In genomic region chr2:53331667-53332066, GRCh38 we compare ENCODE assay signal across 2 cellular contexts.
TF ChIP-seq lines count a peak whose summit lies in the region.

No MANE protein-coding gene starts in this region.

TF ChIP-seq in HepG2, 621 proteins besides CTCF, POLR2A, EP300 and RAD21 (continued from another document):
- TF ChIP-seq ZNF574 (CRISPR knock-in tag; IDR thresholded peaks at IDR 0.05): no peak
- no peak for TF ChIP-seq SKI (IDR thresholded peaks at IDR 0.05; ENCODE audit: partially characterized antibody)
- TF ChIP-seq MAFF (IDR thresholded peaks at IDR 0.05; ENCODE audit: low read depth, low read length): peak; percentile 72; the same call in 1 of the 2 replicates
- no peak for TF ChIP-seq GMEB1 (CRISPR knock-in tag; IDR thresholded peaks at IDR 0.05; ENCODE audit: borderline replicate concordance)
- TF ChIP-seq LBX2 (CRISPR knock-in tag; IDR thresholded peaks at IDR 0.05; ENCODE audit: borderline replicate concordance): no peak
- TF ChIP-seq NPAS2 (CRISPR knock-in tag; IDR thresholded peaks at IDR 0.05; ENCODE audit: borderline replicate concordance): no peak
- no peak for TF ChIP-seq ZFP36 (IDR thresholded peaks at IDR 0.05; ENCODE audit: borderline replicate concordance, low read depth, low read length, partially characterized antibody)
- no peak for TF ChIP-seq ZNF709 (CRISPR knock-in tag; IDR thresholded peaks at IDR 0.05)
- TF ChIP-seq MAFK (conservative IDR thresholded peaks at IDR 0.05 in 1 of 2, IDR thresholded peaks at IDR 0.05 in 1 of 2; ENCODE audit: low read length in 2 of 2): peak; percentile 70 to 91; a peak in 3 of 4 replicates
- TF ChIP-seq ELK4 (CRISPR knock-in tag; IDR thresholded peaks at IDR 0.05; ENCODE audit: borderline replicate concordance): no peak
TF ChIP-seq in HepG2: peak in this region for 2.

TF ChIP-seq in K562, 482 proteins besides CTCF, POLR2A, EP300 and RAD21 (continued from another document):
- TF ChIP-seq ZNF197 (CRISPR knock-in tag; IDR thresholded peaks at IDR 0.05; ENCODE audit: low read depth): no peak
TF ChIP-seq in K562: peak in this region for 4.
